ENCODE assay signal across 8 cellular contexts in the genomic region with DNA sequence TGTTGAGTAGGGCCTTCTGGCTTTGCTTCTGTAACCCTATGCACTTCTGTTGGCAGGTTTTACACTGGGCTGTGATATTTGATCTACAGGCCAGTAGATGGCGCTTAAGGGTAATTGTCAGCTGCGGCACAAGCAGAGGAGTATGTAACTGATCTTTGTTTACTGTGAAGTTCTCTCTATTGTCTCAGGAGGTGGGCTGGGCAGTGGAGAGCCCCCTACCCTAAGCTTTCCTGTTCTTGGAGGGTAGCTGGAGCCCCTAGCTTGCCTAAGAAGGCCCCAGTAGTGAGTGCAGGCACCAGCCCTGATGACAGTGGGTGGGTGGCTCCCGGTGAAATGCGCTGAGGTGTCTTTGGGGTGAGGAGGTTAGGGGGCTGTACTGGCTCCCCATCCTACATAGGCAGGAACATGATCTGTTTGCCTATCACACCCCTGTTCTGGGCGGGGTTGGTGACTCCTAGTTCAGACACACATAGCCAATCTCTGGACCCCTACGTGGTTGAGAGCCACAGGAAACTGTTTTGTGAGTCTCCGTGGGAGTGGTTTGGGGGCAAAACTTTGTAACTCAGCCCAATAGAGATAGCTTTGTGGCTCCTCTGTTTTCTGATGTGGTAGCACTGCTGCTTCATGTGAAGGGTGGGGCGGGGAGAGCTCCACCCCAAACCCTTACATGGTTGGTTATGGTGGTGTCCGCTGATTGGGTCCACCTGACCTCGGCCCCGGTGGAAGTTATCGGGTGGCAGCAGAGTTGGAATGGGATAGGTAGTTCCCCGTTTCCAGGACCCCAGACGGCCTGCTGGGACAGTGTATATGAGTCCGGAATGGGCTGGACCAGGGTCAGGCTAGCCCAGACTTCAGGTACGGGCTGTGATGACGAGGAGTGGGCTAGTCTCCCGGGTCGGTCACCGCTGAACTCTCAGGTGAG.
DNase-seq lines count a peak whose midpoint lies in the region; ATAC-seq and TF ChIP-seq lines count a peak whose summit lies in the region.

No MANE protein-coding gene starts in this region.

- H3K9me3 ChIP-seq in HEK293 (ENCODE audit: control insufficient read depth, insufficient read depth, low read depth, low read length): no peaks in the 10 kb centered on the region

- no peak for ATAC-seq in HG03378 (IDR thresholded peaks at IDR 0.05; ENCODE audit: unreplicated experiment)

- DNase-seq in Daoy (ENCODE audit: low read depth) (peak; percentile 66), NCI-H1930 (lab: John Stamatoyannopoulos, UW) (peak; percentile 15 to 29), cardiac fibroblast (ENCODE audit: low read depth in 2 of 2) (peak; percentile 84 to 90), islet precursor cell (peak; percentile 80)
- peak; percentile 34 to 57 (median 52) for DNase-seq in stimulated activated CD4-positive, alpha-beta T cell treated with anti-CD3 and anti-CD28 coated beads, Interleukin-12 subunit alpha, Interleukin-12 subunit beta, amount 100 ng/mL, for 48 hours (ENCODE audit: low read depth in 2 of 3, low spot score in 1 of 3)

- H3K4me3 ChIP-seq in HEK293 (ENCODE audit: low read depth, low read length) (no peak overlapping the region), cardiac fibroblast (replicated peaks in 1 of 2; ENCODE audit: low read depth in 2 of 2, low read length in 2 of 2) (peak overlapping the region; percentile 5 to 22)

- peak; percentile 54 for TF ChIP-seq CTCF in HEK293 (tag by site-specific recombination; IDR thresholded peaks at IDR 0.05)
- TF ChIP-seq CTCF in VCaP (conservative IDR thresholded peaks at IDR 0.05): peak; percentile 97
- TF ChIP-seq CTCF in cardiac fibroblast (IDR thresholded peaks at IDR 0.05; ENCODE audit: low read depth, low read length): peak; percentile 75

- POLR2A ChIA-PET in HEK293 (lab: Yijun Ruan, JAX): interaction anchor here (1.5 kb wide), 1 partner anchor 60 kb away, joined by 6 read pairs; the partner anchor contains the start of gene SLFN11

- no peaks in the 10 kb centered on the region for H3K4me1 ChIP-seq in HEK293 (ENCODE audit: control insufficient read depth, insufficient read depth, low read length)

- H3K27ac ChIP-seq in HEK293 (ENCODE audit: extremely low read depth, low read depth, low read length): no peak overlapping the region
- no peak overlapping the region for H3K27ac ChIP-seq in VCaP

- CTCF ChIA-PET in HEK293 (lab: Yijun Ruan, JAX): interaction anchor here (0.6 to 11.4 kb wide), 47 partner anchors 10 to 1821 kb away, joined by 3 to 236 read pairs (median 4); partner anchors contain the start of genes SLFN11, SLFN12L and SLFN13

- no peaks in the 10 kb centered on the region for H3K36me3 ChIP-seq in HEK293 (ENCODE audit: control insufficient read depth in 2 of 2, insufficient read depth in 1 of 2, low read length in 2 of 2)

TF ChIP-seq in HEK293, 187 proteins besides CTCF, POLR2A, EP300 and RAD21:
- 0 out of 2 replicates have a peak, but pooled peaks have one; percentile 44 for TF ChIP-seq ZNF2 (tag by site-specific recombination; IDR thresholded peaks at IDR 0.05)
- TF ChIP-seq SP2 (tag by site-specific recombination; IDR thresholded peaks at IDR 0.05): no peak
- TF ChIP-seq PRDM2 (tag by site-specific recombination; IDR thresholded peaks at IDR 0.05; ENCODE audit: borderline replicate concordance): no peak
- 0 out of 2 replicates have a peak, but pooled peaks have one; percentile 14 for TF ChIP-seq ZSCAN30 (tag by site-specific recombination; IDR thresholded peaks at IDR 0.05)
- TF ChIP-seq SP7 (tag by site-specific recombination; IDR thresholded peaks at IDR 0.05): 0 out of 2 replicates have a peak, but pooled peaks have one; percentile 9
- TF ChIP-seq ZNF654 (tag by site-specific recombination; IDR thresholded peaks at IDR 0.05; ENCODE audit: low read depth): peak; percentile 96
- no peak for TF ChIP-seq ZNF785 (tag by site-specific recombination; IDR thresholded peaks at IDR 0.05)

Comparison
In these comparisons a context has a peak if more than half of its experiments do, and no peak if none do; other contexts are left out.
1. DNase-seq: peak in every context shown above with its lines; median percentile 87 in cardiac fibroblast; 80 in islet precursor cell; 66 in Daoy; 52 in stimulated activated CD4-positive, alpha-beta T cell treated with anti-CD3 and anti-CD28 coated beads, Interleukin-12 subunit alpha, Interleukin-12 subunit beta, amount 100 ng/mL, for 48 hours; 22 in NCI-H1930.